1 cellular context compared by ENCODE assay signal in genomic region chr2:223925106-223925505, GRCh38.
A peak's percentile ranks its signal among the peaks of the same experiment; 100 is the strongest.
TF ChIP-seq lines count a peak whose summit lies in the region.

No MANE protein-coding gene starts in this region.

TF ChIP-seq in IMR-90, 13 proteins besides CTCF, POLR2A, EP300 and RAD21:
- TF ChIP-seq MAFK (IDR thresholded peaks at IDR 0.05; ENCODE audit: low read depth, low read length) (no peak), CEBPB (IDR thresholded peaks at IDR 0.05; ENCODE audit: low read depth, low read length) (peak; percentile 95), FOS (IDR thresholded peaks at IDR 0.05; ENCODE audit: low read depth, low read length) (0 out of 2 replicates have a peak, but pooled peaks have one; percentile 39)
